Comparison of ENCODE assay signal across 22 cellular contexts in genomic region chr19:29293292-29293691, GRCh38.
"Had no signal": no experiment of that assay in that cellular context is flagged by ENCODE, and none has a peak within 500 bp of the region (broad histone marks: within the 10 kb centered on the region; RNA-seq: fewer than 3 reads in every experiment).

No MANE protein-coding gene starts in this region.

- H3K4me3 ChIP-seq: ascending aorta, cardiac muscle cell, SJSA1 had no signal

- H3K4me1 ChIP-seq: ascending aorta, SJSA1 had no signal

- ATAC-seq: activated CD8-positive, alpha-beta T cell treated with anti-CD3 and anti-CD28 coated beads, Interleukin-2, amount 10 ng/mL, durations not matched to agents 7 days and 5 days; Panc1 had no signal

- H3K27ac ChIP-seq: ascending aorta, cardiac muscle cell, SJSA1 had no signal

- H3K4me2 ChIP-seq: SK-N-SH had no signal

- H3K27me3 ChIP-seq: ascending aorta, cardiac muscle cell, SJSA1 had no signal

- DNase-seq: activated CD4-positive, alpha-beta T cell treated with anti-CD3 and anti-CD28 coated beads, Interleukin-2, amount 10 ng/mL, durations not matched to agents 24 days and 14 days; activated CD4-positive, alpha-beta T cell treated with anti-CD3 and anti-CD28 coated beads, Interleukin-2, amount 50 U/mL, for 48 hours; activated CD8-positive, alpha-beta T cell treated with anti-CD3 and anti-CD28 coated beads, Interleukin-2, amount 10 ng/mL, durations not matched to agents 7 days and 5 days; activated gamma-delta T cell; activated naive CD4-positive, alpha-beta T cell treated with Interleukin-2 at 50 U/mL for 16 hours; activated naive CD8-positive, alpha-beta T cell treated with anti-CD3 and anti-CD28 coated beads, Interleukin-2, amount 10 ng/mL, durations not matched to agents 7 days and 5 days; activated T-cell treated with anti-CD3 and anti-CD28 coated beads, Interleukin-2, amount 50 U/mL, for 24 hours; amygdala; MM.1S; MV-4-11; NCI-H1092; NCI-H1436 treated with DMSO at 0.1 percent for 48 hours; NCI-H1694 treated with DMSO at 0.1 percent for 48 hours; NCI-H2029; NCI-H345; NCI-H524 treated with DMSO at 0.1 percent for 48 hours; SHP77 treated with DMSO at 0.1 percent for 48 hours; SK-N-SH had no signal

- H3K9me2 ChIP-seq: SK-N-SH had no signal

- H3K9ac ChIP-seq: SK-N-SH had no signal

- H3K9me3 ChIP-seq: ascending aorta, SJSA1, SK-N-SH had no signal

- H3K36me3 ChIP-seq: ascending aorta, cardiac muscle cell, SJSA1 had no signal
